ENCODE assay signal across 8 cellular contexts in genomic region chr3:108133858-108134554, GRCh38. TPM values are rescaled to one million over a fixed set of nuclear protein-coding genes. Genes with fewer than 3 reads are reported as not detected.
DNase-seq lines count a peak whose midpoint lies in the region; ATAC-seq and TF ChIP-seq lines count a peak whose summit lies in the region.
"Had no signal": no experiment of that assay in that cellular context is flagged by ENCODE, and none has a peak within 500 bp of the region (broad histone marks: within the 10 kb centered on the region; RNA-seq: fewer than 3 reads in every experiment).

No MANE protein-coding gene starts in this region.

- no peak for TF ChIP-seq CTCF in nephron progenitor cell (IDR thresholded peaks at IDR 0.05)

- peak; percentile 81 for DNase-seq in OCI-M1 (lab: John Stamatoyannopoulos, UW)
- DNase-seq in natural killer cell treated with Interleukin-12 subunit alpha and Interleukin-12 subunit beta and Interleukin-15 and Interleukin-18, amount 100 ng/mL, for 72 hours (ENCODE audit: low spot score), result no peak
- no peak for DNase-seq in stimulated activated CD4-positive, alpha-beta T cell treated with anti-CD3 and anti-CD28 coated beads, Interleukin-4, amount 100 ng/mL, for 1 hour
- DNase-seq in nephron progenitor cell, result no peak
- DNase-seq in amygdala (lab: John Stamatoyannopoulos, UW), result no peak
- DNase-seq: MG63 had no signal

- H3K27me3 Mint-ChIP-seq in natural killer cell treated with Interleukin-12 subunit alpha and Interleukin-12 subunit beta and Interleukin-15 and Interleukin-18, amount 100 ng/mL, for 72 hours, result no peaks in the 10 kb centered on the region
- peaks cover 3% of the 10 kb centered on the region for H3K27me3 Mint-ChIP-seq in nephron progenitor cell (ENCODE audit: low read depth, poor library complexity)

- peaks cover 42 to 51% of the 10 kb centered on the region in 2 donors for H3K4me1 Mint-ChIP-seq in natural killer cell treated with Interleukin-12 subunit alpha and Interleukin-12 subunit beta and Interleukin-15 and Interleukin-18, amount 100 ng/mL, for 72 hours (ENCODE audit: low read depth in 2 of 2)
- peaks cover 30% of the 10 kb centered on the region for H3K4me1 Mint-ChIP-seq in nephron progenitor cell

- H3K9me3 Mint-ChIP-seq in natural killer cell treated with Interleukin-12 subunit alpha and Interleukin-12 subunit beta and Interleukin-15 and Interleukin-18, amount 100 ng/mL, for 72 hours, result peaks cover 4% of the 10 kb centered on the region
- no peaks in the 10 kb centered on the region for H3K9me3 Mint-ChIP-seq in nephron progenitor cell

- H3K36me3 Mint-ChIP-seq in natural killer cell treated with Interleukin-12 subunit alpha and Interleukin-12 subunit beta and Interleukin-15 and Interleukin-18, amount 100 ng/mL, for 72 hours, result peaks cover 18% of the 10 kb centered on the region
- no peaks in the 10 kb centered on the region for H3K36me3 Mint-ChIP-seq in nephron progenitor cell (ENCODE audit: low read depth)

- peak overlapping the region; percentile 67 for H3K4me3 Mint-ChIP-seq in natural killer cell treated with Interleukin-12 subunit alpha and Interleukin-12 subunit beta and Interleukin-15 and Interleukin-18, amount 100 ng/mL, for 72 hours
- no peak overlapping the region for H3K4me3 Mint-ChIP-seq in nephron progenitor cell

- peak overlapping the region; percentile 73 to 97 for H3K27ac Mint-ChIP-seq in natural killer cell treated with Interleukin-12 subunit alpha and Interleukin-12 subunit beta and Interleukin-15 and Interleukin-18, amount 100 ng/mL, for 72 hours
- no peak overlapping the region for H3K27ac Mint-ChIP-seq in nephron progenitor cell

- ATAC-seq in GM18909 (IDR thresholded peaks at IDR 0.05; ENCODE audit: poor library complexity, unreplicated experiment) (peak; percentile 49), HG02763 (IDR thresholded peaks at IDR 0.05; ENCODE audit: unreplicated experiment) (peak; percentile 41)
- ATAC-seq in natural killer cell treated with Interleukin-12 subunit alpha and Interleukin-12 subunit beta and Interleukin-15 and Interleukin-18, amount 100 ng/mL, for 72 hours, result peak in 1 of 2 donors; percentile 73

RNA-seq across cellular contexts. Expression of gene CD47, which starts 43.2 kb away (rescaled TPM):
- total RNA-seq in natural killer cell treated with Interleukin-12 subunit alpha and Interleukin-12 subunit beta and Interleukin-15 and Interleukin-18, amount 100 ng/mL, for 72 hours, result 100 to 1,000 TPM in 1 of 2 donors, 10 to 100 TPM in 1; 82.6 to 113 TPM
